In genomic region chr1:155320661-155321576, GRCh38 we compare ENCODE assay signal across 8 cellular contexts. TPM values are rescaled to one million over a fixed set of nuclear protein-coding genes. Genes with fewer than 3 reads are reported as not detected.
A peak's percentile ranks its signal among the peaks of the same experiment; 100 is the strongest.
DNase-seq lines count a peak whose midpoint lies in the region; ATAC-seq and TF ChIP-seq lines count a peak whose summit lies in the region.

RUSC1 (plus strand) TSS chr1:155320894; CDS start chr1:155321774, 880 bp downstream.

- peaks cover 17% of the 10 kb centered on the region for H3K36me3 Mint-ChIP-seq in WTC11

- no peaks in the 10 kb centered on the region for H4K20me1 ChIP-seq in MM.1S (ENCODE audit: insufficient read depth, low read length)

- intact Hi-C loops in breast epithelium (cut with DNase I; ENCODE audit: low total_unique reads) (loop anchor here (5.0 kb wide), 1 partner anchor 69 kb away; no protein-coding TSS in a partner anchor), sigmoid colon (cut with DNase I) (no loop called here)

- no peaks in the 10 kb centered on the region for H3K9me3 Mint-ChIP-seq in WTC11

- H3K9ac ChIP-seq in HUES48 (ENCODE audit: low read depth, low read length) (no peak within 1 kb of the TSS), iPS-18a (ENCODE audit: low read length) (peak within 1 kb of the TSS; percentile 11), MM.1S (ENCODE audit: low read length) (no peak within 1 kb of the TSS)

- H3K27me3 ChIP-seq in HUES48 (ENCODE audit: control insufficient read depth, insufficient read depth, low read length) = peaks cover 12% of the 10 kb centered on the region
- H3K27me3 ChIP-seq in breast epithelium = no peaks in the 10 kb centered on the region
- peaks cover 16% of the 10 kb centered on the region for H3K27me3 ChIP-seq in iPS-18a (ENCODE audit: control insufficient read depth, insufficient read depth, low read length)
- H3K27me3 ChIP-seq in sigmoid colon = no peaks in the 10 kb centered on the region
- H3K27me3 ChIP-seq in MM.1S (replicated peaks; ENCODE audit: insufficient read depth, low read length) = no peaks in the 10 kb centered on the region

- H3K27me3 Mint-ChIP-seq in WTC11 (ENCODE audit: low read depth) = peaks cover 6% of the 10 kb centered on the region

- TF ChIP-seq EP300 in sigmoid colon (IDR thresholded peaks at IDR 0.05) = no peak

- TF ChIP-seq POLR2A in breast epithelium (IDR thresholded peaks at IDR 0.05) (no peak), sigmoid colon (IDR thresholded peaks at IDR 0.05) (peak in 1 of 2 donors; percentile 36)

- 16 to 17% methylated on average over 50 of the region's 50 CpGs for WGBS in sigmoid colon, 2 donors

- H3K4me1 ChIP-seq in HUES48 (ENCODE audit: control insufficient read depth, insufficient read depth, low read length) = peaks cover 24% of the 10 kb centered on the region
- H3K4me1 ChIP-seq in breast epithelium = peaks cover 5 to 9% of the 10 kb centered on the region in 2 donors
- H3K4me1 ChIP-seq in iPS-18a (ENCODE audit: control insufficient read depth, low read depth, low read length) = peaks cover 21% of the 10 kb centered on the region
- peaks cover 0 to 42% (median 35%) of the 10 kb centered on the region in 4 donors for H3K4me1 ChIP-seq in sigmoid colon
- H3K4me1 ChIP-seq in MM.1S (ENCODE audit: low read length) = 0 out of 2 replicates have a peak, but pooled peaks cover 7% of the 10 kb centered on the region

- H2AFZ ChIP-seq in MM.1S (ENCODE audit: low read length) = no peak within 1 kb of the TSS

- H3K4me1 Mint-ChIP-seq in WTC11 = peaks cover 38% of the 10 kb centered on the region

- POLR2A ChIA-PET in WTC11 (lab: Charles Lee) = interaction anchor here (0.7 to 1.9 kb wide), 4 partner anchors 13 to 69 kb away, joined by 3 to 9 read pairs (median 5); partner anchors contain the start of genes CLK2 and FDPS

- H3K4me3 Mint-ChIP-seq in WTC11 = peak within 1 kb of the TSS; percentile 84

- ATAC-seq in WTC11 = peak; percentile 31
- no peak for ATAC-seq in GM19328 (IDR thresholded peaks at IDR 0.05; ENCODE audit: unreplicated experiment)

- H3F3A ChIP-seq in MM.1S (ENCODE audit: insufficient read depth, low read length) = peaks cover 50% of the 10 kb centered on the region

- H3K27ac ChIP-seq in HUES48 (ENCODE audit: low read depth, low read length) (peak within 1 kb of the TSS; percentile 17), breast epithelium (peak within 1 kb of the TSS; percentile 90 to 97), iPS-18a (ENCODE audit: low read length) (no peak within 1 kb of the TSS), sigmoid colon (peak within 1 kb of the TSS; percentile 95 to 100 (median 98)), MM.1S (ENCODE audit: low read length) (no peak within 1 kb of the TSS)

- H3K9me3 ChIP-seq in HUES48 (ENCODE audit: control insufficient read depth, insufficient read depth, low read length) (no peaks in the 10 kb centered on the region), breast epithelium (no peaks in the 10 kb centered on the region), iPS-18a (ENCODE audit: control insufficient read depth, low read depth, low read length) (no peaks in the 10 kb centered on the region), sigmoid colon (no peaks in the 10 kb centered on the region), MM.1S (replicated peaks; ENCODE audit: insufficient read depth, low read length) (no peaks in the 10 kb centered on the region)

- CTCF ChIA-PET in WTC11 (lab: Charles Lee) = interaction anchor here (0.7 to 9.9 kb wide), 15 partner anchors 12 to 240 kb away, joined by 3 to 204 read pairs (median 4); partner anchors contain the start of genes CLK2, ENTREP3, FDPS and HCN3

- H3K4me3 ChIP-seq in HUES48 (ENCODE audit: low read depth, low read length) (peak within 1 kb of the TSS; percentile 86), breast epithelium (peak within 1 kb of the TSS; percentile 73 to 82 (median 79)), iPS-18a (ENCODE audit: low read length) (peak within 1 kb of the TSS; percentile 97), sigmoid colon (peak within 1 kb of the TSS; percentile 48 to 91 (median 78)), MM.1S (ENCODE audit: low read length) (no peak within 1 kb of the TSS)

- H3K9me2 ChIP-seq in MM.1S (replicated peaks; ENCODE audit: insufficient read depth, low read length) = no peaks in the 10 kb centered on the region

- H3K79me2 ChIP-seq in MM.1S (ENCODE audit: low read length) = no peaks in the 10 kb centered on the region

- peaks cover 37% of the 10 kb centered on the region for H3K36me3 ChIP-seq in HUES48 (ENCODE audit: control insufficient read depth, insufficient read depth, low read length)
- H3K36me3 ChIP-seq in breast epithelium = no peaks in the 10 kb centered on the region
- H3K36me3 ChIP-seq in iPS-18a (ENCODE audit: control insufficient read depth, low read depth, low read length) = peaks cover 25% of the 10 kb centered on the region
- peaks cover 0 to 9% (median 0%) of the 10 kb centered on the region in 4 donors for H3K36me3 ChIP-seq in sigmoid colon
- 0 out of 2 replicates have a peak, but pooled peaks cover 7% of the 10 kb centered on the region for H3K36me3 ChIP-seq in MM.1S (replicated peaks; ENCODE audit: insufficient read depth, low read length)

- peak; percentile 79 for DNase-seq in AG08395 (ENCODE audit: low spot score)
- DNase-seq in WTC11 (ENCODE audit: low spot score) = peak; percentile 90
- peak; percentile 46 to 61 for DNase-seq in breast epithelium (ENCODE audit: low spot score in 2 of 2)
- DNase-seq in sigmoid colon = peak; percentile 93
- no peak for DNase-seq in MM.1S

- no peak for TF ChIP-seq CTCF in WTC11 (IDR thresholded peaks at IDR 0.05)
- no peak for TF ChIP-seq CTCF in breast epithelium (IDR thresholded peaks at IDR 0.05)
- TF ChIP-seq CTCF in sigmoid colon (IDR thresholded peaks at IDR 0.05) = no peak
- TF ChIP-seq CTCF in MM.1S (IDR thresholded peaks at IDR 0.05; ENCODE audit: low read length) = no peak

- H3K27ac Mint-ChIP-seq in WTC11 = peak within 1 kb of the TSS; percentile 66

- no peak within 1 kb of the TSS for H3K4me2 ChIP-seq in MM.1S (ENCODE audit: low read depth, low read length)

TF ChIP-seq in WTC11, 78 proteins besides CTCF, POLR2A, EP300 and RAD21 (continues in another document):
- TF ChIP-seq PREB (CRISPR knock-in tag; IDR thresholded peaks at IDR 0.05; ENCODE audit: borderline replicate concordance) (no peak), STAT6 (CRISPR knock-in tag; conservative IDR thresholded peaks at IDR 0.05; ENCODE audit: low read depth) (no peak), FOXJ3 (CRISPR knock-in tag; IDR thresholded peaks at IDR 0.05; ENCODE audit: borderline replicate concordance) (no peak), ETV6 (CRISPR knock-in tag; IDR thresholded peaks at IDR 0.05) (peak; percentile 87), ATF3 (CRISPR knock-in tag; conservative IDR thresholded peaks at IDR 0.05) (no peak)

RNA-seq across cellular contexts. Expression of gene RUSC1, which starts in this region (rescaled TPM):
- total RNA-seq in WTC11 (2021) = 51.4 to 68.8 TPM (median 55.3 TPM) in 3 replicates
- total RNA-seq in breast epithelium = 10 to 100 TPM; 14.1 to 22.4 (median 14.4) TPM
- 10 to 100 TPM; 12.5 to 27.4 (median 16.0) TPM for total RNA-seq in sigmoid colon
- polyA plus RNA-seq in sigmoid colon = 10 to 100 TPM; 48.3 to 76.3 (median 67.7) TPM

Comparison
In these comparisons a context has a peak if more than half of its experiments do, and no peak if none do; other contexts are left out.
1. H3K27ac ChIP-seq: peak in HUES48 (single experiment), breast epithelium (2 of 2) and sigmoid colon (4 of 4); none in iPS-18a (single experiment) and MM.1S (single experiment).